Comparison of ENCODE assay signal across 14 cellular contexts in the genomic region with DNA sequence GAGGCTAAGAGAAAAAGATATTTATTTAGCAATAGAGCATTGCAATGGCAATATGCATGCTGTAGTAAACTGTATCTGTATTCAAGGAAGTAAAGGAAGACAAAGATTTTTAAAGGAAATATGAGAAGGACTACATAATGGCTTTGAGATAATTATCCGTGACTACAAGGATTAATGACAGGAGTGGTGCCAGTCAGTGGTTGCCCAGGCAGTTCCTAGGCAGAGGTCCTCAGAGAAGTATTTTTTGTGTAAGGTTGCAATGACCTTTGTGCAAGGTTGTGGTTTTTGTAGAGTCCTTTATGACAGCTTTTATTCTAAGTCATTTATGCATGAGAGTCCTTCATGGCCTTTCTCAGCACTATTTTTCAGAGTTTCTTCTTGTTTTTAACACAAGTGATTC.
DNase-seq lines count a peak whose midpoint lies in the region; ATAC-seq lines count a peak whose summit lies in the region.
"Had no signal": no experiment of that assay in that cellular context is flagged by ENCODE, and none has a peak within 500 bp of the region (broad histone marks: within the 10 kb centered on the region; RNA-seq: fewer than 3 reads in every experiment).

No MANE protein-coding gene starts in this region.

- ATAC-seq in activated CD8-positive, alpha-beta memory T cell treated with anti-CD3 and anti-CD28 coated beads, Interleukin-2, amount 10 ng/mL, durations not matched to agents 7 days and 5 days: no peak
- ATAC-seq: HepG2 had no signal

- H3K36me3 Mint-ChIP-seq in activated CD8-positive, alpha-beta memory T cell treated with anti-CD3 and anti-CD28 coated beads, Interleukin-2, amount 10 ng/mL, durations not matched to agents 7 days and 5 days: no peaks in the 10 kb centered on the region
- H3K36me3 Mint-ChIP-seq: CD4-positive, alpha-beta memory T cell had no signal

- H3K27me3 Mint-ChIP-seq in activated CD8-positive, alpha-beta memory T cell treated with anti-CD3 and anti-CD28 coated beads, Interleukin-2, amount 10 ng/mL, durations not matched to agents 7 days and 5 days: no peaks in the 10 kb centered on the region
- H3K27me3 Mint-ChIP-seq: CD4-positive, alpha-beta memory T cell had no signal

- H3K9me3 Mint-ChIP-seq in activated CD8-positive, alpha-beta memory T cell treated with anti-CD3 and anti-CD28 coated beads, Interleukin-2, amount 10 ng/mL, durations not matched to agents 7 days and 5 days (ENCODE audit: low read depth): peaks cover 8% of the 10 kb centered on the region

- no peaks in the 10 kb centered on the region for H3K9me3 ChIP-seq in SJCRH30 (replicated peaks)
- H3K9me3 ChIP-seq: BE2C had no signal

- no peak overlapping the region for H3K4me3 ChIP-seq in SJCRH30

- H3K36me3 ChIP-seq in SJCRH30: no peaks in the 10 kb centered on the region
- H3K36me3 ChIP-seq: BE2C had no signal

- peak overlapping the region; percentile 73 for H3K27ac ChIP-seq in SJCRH30
- H3K27ac ChIP-seq: C4-2B had no signal

- no peaks in the 10 kb centered on the region for H3K27me3 ChIP-seq in SJCRH30
- H3K27me3 ChIP-seq: BE2C had no signal

- H3K4me3 Mint-ChIP-seq in activated CD8-positive, alpha-beta memory T cell treated with anti-CD3 and anti-CD28 coated beads, Interleukin-2, amount 10 ng/mL, durations not matched to agents 7 days and 5 days: no peak overlapping the region
- H3K4me3 Mint-ChIP-seq: CD4-positive, alpha-beta memory T cell; HFFc6 had no signal

- H3K27ac Mint-ChIP-seq in activated CD8-positive, alpha-beta memory T cell treated with anti-CD3 and anti-CD28 coated beads, Interleukin-2, amount 10 ng/mL, durations not matched to agents 7 days and 5 days: no peak overlapping the region
- H3K27ac Mint-ChIP-seq: CD4-positive, alpha-beta memory T cell had no signal

- CTCF ChIA-PET in activated CD8-positive, alpha-beta memory T cell treated with anti-CD3 and anti-CD28 coated beads, Interleukin-2, amount 10 ng/mL, durations not matched to agents 7 days and 5 days (lab: Charles Lee): no interaction called here

- DNase-seq in NOMO-1 treated with DMSO at 0.1 percent for 48 hours (lab: John Stamatoyannopoulos, UW; ENCODE audit: unreplicated experiment): peak; percentile 6
- no peak for DNase-seq in NOMO-1 treated with dmso at 0.1 percent for 144 hours (lab: John Stamatoyannopoulos, UW; ENCODE audit: unreplicated experiment)
- DNase-seq in H4 (ENCODE audit: low spot score): peak; percentile 6
- DNase-seq in SJCRH30: peak; percentile 73 to 84
- DNase-seq in NCI-H1092 treated with DMSO at 0.1 percent for 48 hours (lab: John Stamatoyannopoulos, UW): no peak
- DNase-seq in DMS53 treated with DMSO at 0.1 percent for 48 hours (lab: John Stamatoyannopoulos, UW; ENCODE audit: unreplicated experiment): no peak
- no peak for DNase-seq in activated CD8-positive, alpha-beta memory T cell treated with anti-CD3 and anti-CD28 coated beads, Interleukin-2, amount 10 ng/mL, durations not matched to agents 7 days and 5 days
- DNase-seq: BE2C; CD4-positive, alpha-beta memory T cell; DMS79; HCEC 1CT; HFFc6 had no signal

- peaks cover 40% of the 10 kb centered on the region for H3K4me1 ChIP-seq in SJCRH30

- no peaks in the 10 kb centered on the region for H3K4me1 Mint-ChIP-seq in activated CD8-positive, alpha-beta memory T cell treated with anti-CD3 and anti-CD28 coated beads, Interleukin-2, amount 10 ng/mL, durations not matched to agents 7 days and 5 days
- H3K4me1 Mint-ChIP-seq: CD4-positive, alpha-beta memory T cell had no signal

Comparison
In these comparisons a context has a peak if more than half of its experiments do, and no peak if none do; other contexts are left out.
1. DNase-seq: peak in NOMO-1 treated with DMSO at 0.1 percent for 48 hours (single experiment), H4 (single experiment) and SJCRH30 (2 of 2); none in NOMO-1 treated with dmso at 0.1 percent for 144 hours (single experiment), NCI-H1092 treated with DMSO at 0.1 percent for 48 hours (single experiment), DMS53 treated with DMSO at 0.1 percent for 48 hours (single experiment) and activated CD8-positive, alpha-beta memory T cell treated with anti-CD3 and anti-CD28 coated beads, Interleukin-2, amount 10 ng/mL, durations not matched to agents 7 days and 5 days (single experiment).